1 cellular context compared by ENCODE assay signal in genomic region chr19:12610540-12611360, GRCh38.
TF ChIP-seq lines count a peak whose summit lies in the region.

ZNF490 (minus strand) TSS chr19:12610813; CDS start chr19:12610680, 133 bp downstream.
ZNF791 (plus strand) TSS chr19:12610920; CDS start chr19:12611080, 160 bp downstream.

TF ChIP-seq in HepG2, 621 proteins besides CTCF, POLR2A, EP300 and RAD21 (continued from another document and continues in another):
- TF ChIP-seq DBP (CRISPR knock-in tag; IDR thresholded peaks at IDR 0.05; ENCODE audit: not compliant biosample characterization): no peak
- peak; percentile 71; the same call in 1 of the 2 replicates for TF ChIP-seq NFKB2 (CRISPR knock-in tag; IDR thresholded peaks at IDR 0.05; ENCODE audit: borderline replicate concordance)
- no peak for TF ChIP-seq ZNF672 (CRISPR knock-in tag; IDR thresholded peaks at IDR 0.05)
- no peak for TF ChIP-seq GPBP1L1 (CRISPR knock-in tag; IDR thresholded peaks at IDR 0.05)
- TF ChIP-seq HINFP (CRISPR knock-in tag; IDR thresholded peaks at IDR 0.05; ENCODE audit: low read depth): 0 out of 2 replicates have a peak, but pooled peaks have one; percentile 47
- TF ChIP-seq ZEB1 (IDR thresholded peaks at IDR 0.05; ENCODE audit: insufficient replicate concordance, low read depth): peak; percentile 41
- no peak for TF ChIP-seq ATRX (CRISPR knock-in tag; IDR thresholded peaks at IDR 0.05; ENCODE audit: borderline replicate concordance)
- peak; percentile 29; the same call in 1 of the 2 replicates for TF ChIP-seq TFDP1 (CRISPR knock-in tag; IDR thresholded peaks at IDR 0.05; ENCODE audit: borderline replicate concordance)
- TF ChIP-seq ZFP90 (CRISPR knock-in tag; IDR thresholded peaks at IDR 0.05; ENCODE audit: borderline replicate concordance): peak; percentile 67; the same call in 1 of the 2 replicates
- no peak for TF ChIP-seq ZNF558 (CRISPR knock-in tag; IDR thresholded peaks at IDR 0.05; ENCODE audit: borderline replicate concordance)
- TF ChIP-seq IRF2 (CRISPR knock-in tag; IDR thresholded peaks at IDR 0.05): peak; percentile 83; the same call in 1 of the 2 replicates
- no peak for TF ChIP-seq ZNF570 (CRISPR knock-in tag; IDR thresholded peaks at IDR 0.05; ENCODE audit: borderline replicate concordance)
- TF ChIP-seq ZBTB37 (CRISPR knock-in tag; IDR thresholded peaks at IDR 0.05): no peak
- TF ChIP-seq CHD4 (IDR thresholded peaks at IDR 0.05; ENCODE audit: borderline replicate concordance, low read length): no peak
- TF ChIP-seq SNAI1 (CRISPR knock-in tag; IDR thresholded peaks at IDR 0.05; ENCODE audit: borderline replicate concordance): no peak
- no peak for TF ChIP-seq ZBTB3 (CRISPR knock-in tag; IDR thresholded peaks at IDR 0.05; ENCODE audit: borderline replicate concordance, low read depth)
- no peak for TF ChIP-seq AFF4 (CRISPR knock-in tag; IDR thresholded peaks at IDR 0.05)
- peak; percentile 52; the same call in 1 of the 2 replicates for TF ChIP-seq ZNF616 (CRISPR knock-in tag; IDR thresholded peaks at IDR 0.05; ENCODE audit: low read depth)
- TF ChIP-seq ZNF891 (CRISPR knock-in tag; IDR thresholded peaks at IDR 0.05): peak; percentile 69; the same call in 1 of the 2 replicates
- no peak for TF ChIP-seq NCOR1 (IDR thresholded peaks at IDR 0.05; ENCODE audit: borderline replicate concordance, low read length)
- TF ChIP-seq KLF6 (CRISPR knock-in tag; IDR thresholded peaks at IDR 0.05): peak; percentile 79
- no peak for TF ChIP-seq KAT2B (IDR thresholded peaks at IDR 0.05; ENCODE audit: borderline replicate concordance, low read depth, low read length)
- 0 out of 2 replicates have a peak, but pooled peaks have one; percentile 77 for TF ChIP-seq ZNF34 (CRISPR knock-in tag; IDR thresholded peaks at IDR 0.05; ENCODE audit: borderline replicate concordance)
- TF ChIP-seq ZNF407 (CRISPR knock-in tag; IDR thresholded peaks at IDR 0.05; ENCODE audit: not compliant biosample characterization): peak; percentile 83
- TF ChIP-seq FOSL2 (CRISPR knock-in tag; IDR thresholded peaks at IDR 0.05): peak; percentile 60
- peak; percentile 95 for TF ChIP-seq ZNF501 (CRISPR knock-in tag; IDR thresholded peaks at IDR 0.05)
- peak; percentile 50 for TF ChIP-seq RBM39 (IDR thresholded peaks at IDR 0.05; ENCODE audit: low read depth, low read length, poor library complexity, severe bottlenecking)
- TF ChIP-seq ZNF552 (CRISPR knock-in tag; IDR thresholded peaks at IDR 0.05; ENCODE audit: borderline replicate concordance): no peak
- TF ChIP-seq SIN3B (IDR thresholded peaks at IDR 0.05; ENCODE audit: low read length): peak; percentile 88
- no peak; the same call in 1 of the 2 replicates for TF ChIP-seq ZNF839 (CRISPR knock-in tag; IDR thresholded peaks at IDR 0.05; ENCODE audit: borderline replicate concordance)
- TF ChIP-seq ISX (CRISPR knock-in tag; conservative IDR thresholded peaks at IDR 0.05): no peak
- no peak for TF ChIP-seq HNRNPUL1 (IDR thresholded peaks at IDR 0.05; ENCODE audit: low read depth, low read length)
- no peak for TF ChIP-seq ZMAT5 (CRISPR knock-in tag; IDR thresholded peaks at IDR 0.05; ENCODE audit: borderline replicate concordance, low read depth)
- TF ChIP-seq ZFP62 (CRISPR knock-in tag; IDR thresholded peaks at IDR 0.05): no peak
- no peak for TF ChIP-seq ZNF550 (CRISPR knock-in tag; IDR thresholded peaks at IDR 0.05; ENCODE audit: borderline replicate concordance)
- peak; percentile 91 for TF ChIP-seq ZNF607 (CRISPR knock-in tag; IDR thresholded peaks at IDR 0.05; ENCODE audit: borderline replicate concordance)
- TF ChIP-seq ZFY (CRISPR knock-in tag; IDR thresholded peaks at IDR 0.05): peak; percentile 84
- no peak; the same call in 1 of the 2 replicates for TF ChIP-seq ZFP36L1 (CRISPR knock-in tag; IDR thresholded peaks at IDR 0.05)
- 0 out of 2 replicates have a peak, but pooled peaks have one; percentile 49 for TF ChIP-seq HNRNPL (IDR thresholded peaks at IDR 0.05; ENCODE audit: low read depth, low read length)
- no peak for TF ChIP-seq ETV6 (CRISPR knock-in tag; conservative IDR thresholded peaks at IDR 0.05)
- TF ChIP-seq BCL3 (CRISPR knock-in tag; IDR thresholded peaks at IDR 0.05): no peak
- TF ChIP-seq TCF12 (IDR thresholded peaks at IDR 0.05): no peak
- no peak for TF ChIP-seq TCF12 (CRISPR knock-in tag; IDR thresholded peaks at IDR 0.05)
- no peak for TF ChIP-seq CAMTA2 (CRISPR knock-in tag; IDR thresholded peaks at IDR 0.05; ENCODE audit: borderline replicate concordance)
